In the genomic region with DNA sequence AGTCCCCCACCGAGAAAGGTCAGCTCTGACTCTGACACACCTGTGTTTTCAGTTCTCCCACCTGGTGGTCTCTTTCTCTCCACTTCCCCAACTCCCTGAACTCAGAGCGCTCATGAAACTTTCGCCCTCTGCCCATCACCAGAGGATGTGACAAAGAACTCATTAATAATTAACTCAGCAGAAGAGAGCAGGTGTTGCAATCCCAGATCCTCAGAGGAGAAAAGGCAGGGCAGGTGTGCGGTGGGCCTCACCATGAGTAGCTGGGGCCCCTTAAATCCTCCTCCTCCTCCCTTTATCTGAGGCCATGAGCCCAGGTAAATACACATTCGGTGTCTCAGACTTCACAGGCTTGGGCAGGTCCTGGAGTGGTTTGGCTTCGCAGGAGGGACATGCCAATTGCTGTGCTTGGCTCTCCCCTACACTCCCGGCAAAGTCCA, we compare ENCODE assay signal across 13 cellular contexts. TPM values are rescaled to one million over a fixed set of nuclear protein-coding genes. Genes with fewer than 3 reads are reported as not detected.
DNase-seq lines count a peak whose midpoint lies in the region; ATAC-seq and TF ChIP-seq lines count a peak whose summit lies in the region.
"Had no signal": no experiment of that assay in that cellular context is flagged by ENCODE, and none has a peak within 500 bp of the region (broad histone marks: within the 10 kb centered on the region; RNA-seq: fewer than 3 reads in every experiment).

No MANE protein-coding gene starts in this region.

- POLR2A ChIA-PET in SK-N-SH (lab: Yijun Ruan, JAX): no interaction called here

- H3K9ac ChIP-seq in mammary epithelial cell (ENCODE audit: insufficient read depth, low read length) (peak overlapping the region; percentile 100), SK-N-SH (no peak overlapping the region)

- H3K27ac Mint-ChIP-seq in progenitor cell of endocrine pancreas (peak overlapping the region; percentile 93), immature natural killer cell (no peak overlapping the region)
- H3K27ac Mint-ChIP-seq: activated naive CD4-positive, alpha-beta T cell treated with anti-CD3 and anti-CD28 coated beads, Interleukin-2, amount 50 U/mL, for 24 hours had no signal

- H3K9me3 ChIP-seq in mammary epithelial cell (replicated peaks; ENCODE audit: insufficient read depth, low read length): no peaks in the 10 kb centered on the region
- no peaks in the 10 kb centered on the region for H3K9me3 ChIP-seq in SK-N-SH

- H3K27ac ChIP-seq in mammary epithelial cell (ENCODE audit: insufficient read depth, low read depth, low read length) (peak overlapping the region; percentile 100), SK-N-SH (ENCODE audit: low read depth in 2 of 2, low read length in 1 of 2) (no peak overlapping the region; a peak in 1 of 4 replicates)

- H3K9me2 ChIP-seq in SK-N-SH: no peaks in the 10 kb centered on the region

- H3K27me3 Mint-ChIP-seq in progenitor cell of endocrine pancreas (peaks cover 3% of the 10 kb centered on the region), immature natural killer cell (ENCODE audit: low read depth in 3 of 3) (peaks cover 0 to 5% (median 2%) of the 10 kb centered on the region in 3 donors)
- H3K27me3 Mint-ChIP-seq: activated naive CD4-positive, alpha-beta T cell treated with anti-CD3 and anti-CD28 coated beads, Interleukin-2, amount 50 U/mL, for 24 hours had no signal

- in situ Hi-C loops in mammary epithelial cell (cut with MboI; ENCODE audit: low sequenced_read_pairs in 2 of 2) (no loop called here), G401 (cut with HindIII; ENCODE audit: low sequenced_read_pairs) (no loop called here)

- 14% methylated on average over 7 of the region's 7 CpGs for WGBS in mammary epithelial cell (ENCODE audit: low coverage, missing lambda C conversion rate)
- 75% methylated on average over 6 of the region's 7 CpGs for WGBS in SK-N-SH (ENCODE audit: low lambda C conversion rate)

- CTCF ChIA-PET in mammary epithelial cell (lab: Charles Lee; ENCODE audit: low non-redundant PET): interaction anchor here (0.6 kb wide), 1 partner anchor 45 kb away, joined by 7 read pairs; no protein-coding TSS in a partner anchor
- CTCF ChIA-PET in SK-N-SH (lab: Yijun Ruan, JAX): interaction anchor here (0.9 to 1.5 kb wide), 8 partner anchors 10 to 84 kb away, joined by 3 to 5 read pairs (median 4); no protein-coding TSS in a partner anchor

- H2AFZ ChIP-seq in mammary epithelial cell (ENCODE audit: low read depth, low read length): no peak overlapping the region
- H2AFZ ChIP-seq in SK-N-SH (ENCODE audit: low read depth): no peak overlapping the region

- no peak for TF ChIP-seq EP300 in SK-N-SH (IDR thresholded peaks at IDR 0.05; ENCODE audit: borderline replicate concordance in 1 of 2, low read depth in 1 of 2, low read length in 1 of 2)

- no peaks in the 10 kb centered on the region for H3K36me3 Mint-ChIP-seq in progenitor cell of endocrine pancreas (ENCODE audit: insufficient read depth)
- no peaks in the 10 kb centered on the region for H3K36me3 Mint-ChIP-seq in immature natural killer cell
- H3K36me3 Mint-ChIP-seq: activated naive CD4-positive, alpha-beta T cell treated with anti-CD3 and anti-CD28 coated beads, Interleukin-2, amount 50 U/mL, for 24 hours; stimulated activated naive B cell treated with anti-CD40 and anti-IgM and Interleukin-4, amounts not matched to agents 10 μg/mL and 1 μg/mL and 100 μg/mL, for 72 hours had no signal

- ATAC-seq in GM19043 (IDR thresholded peaks at IDR 0.05; ENCODE audit: low read depth, unreplicated experiment) (peak; percentile 45), HG03135 (IDR thresholded peaks at IDR 0.05; ENCODE audit: unreplicated experiment) (peak; percentile 41)

- H3K36me3 ChIP-seq in mammary epithelial cell (ENCODE audit: insufficient read depth, low read length): peaks cover 17% of the 10 kb centered on the region
- no peaks in the 10 kb centered on the region for H3K36me3 ChIP-seq in SK-N-SH (replicated peaks in 1 of 2; ENCODE audit: control insufficient read depth in 1 of 2, insufficient read depth in 2 of 2, low read length in 1 of 2)

- TF ChIP-seq RAD21 in SK-N-SH (IDR thresholded peaks at IDR 0.05; ENCODE audit: low read length): no peak

- TF ChIP-seq CTCF in mammary epithelial cell (conservative IDR thresholded peaks at IDR 0.05 in 1 of 2, IDR thresholded peaks at IDR 0.05 in 1 of 2; ENCODE audit: extremely low read depth in 1 of 2, insufficient read depth in 1 of 2, low read depth in 1 of 2, low read length in 2 of 2) (no peak), progenitor cell of endocrine pancreas (IDR thresholded peaks at IDR 0.05; ENCODE audit: unreplicated experiment) (no peak), SK-N-SH (IDR thresholded peaks at IDR 0.05) (no peak)

- H3K4me3 ChIP-seq in mammary epithelial cell (replicated peaks in 1 of 3; ENCODE audit: insufficient read depth in 1 of 3, low read depth in 2 of 3, low read length in 3 of 3): peak overlapping the region in 2 of 3 experiments; percentile 25
- no peak overlapping the region for H3K4me3 ChIP-seq in SK-N-SH (ENCODE audit: low read depth in 2 of 2, low read length in 1 of 2)

- H3K4me3 Mint-ChIP-seq in progenitor cell of endocrine pancreas (ENCODE audit: low read depth) (peak overlapping the region; percentile 4), immature natural killer cell (no peak overlapping the region)
- H3K4me3 Mint-ChIP-seq: activated naive CD4-positive, alpha-beta T cell treated with anti-CD3 and anti-CD28 coated beads, Interleukin-2, amount 50 U/mL, for 24 hours; stimulated activated naive B cell treated with anti-CD40 and anti-IgM and Interleukin-4, amounts not matched to agents 10 μg/mL and 1 μg/mL and 100 μg/mL, for 72 hours had no signal

- BruUV-seq in mammary epithelial cell (replicated peaks; lab: Mats Ljungman, UMichigan): no TSS peak

- dilution Hi-C loops in mammary epithelial cell (cut with HindIII; ENCODE audit: low sequenced_read_pairs): loop anchor here (5.0 kb wide), 1 partner anchor 163 kb away; no protein-coding TSS in a partner anchor

- H4K20me1 ChIP-seq in mammary epithelial cell (ENCODE audit: insufficient read depth, low read length) (no peaks in the 10 kb centered on the region), SK-N-SH (ENCODE audit: insufficient read depth) (no peaks in the 10 kb centered on the region)

- H3K4me1 Mint-ChIP-seq in progenitor cell of endocrine pancreas (ENCODE audit: low read depth): peaks cover 42% of the 10 kb centered on the region
- peaks cover 5 to 7% of the 10 kb centered on the region in 2 donors for H3K4me1 Mint-ChIP-seq in immature natural killer cell

- no peaks in the 10 kb centered on the region for H3K9me3 Mint-ChIP-seq in progenitor cell of endocrine pancreas (ENCODE audit: low read depth)
- no peaks in the 10 kb centered on the region for H3K9me3 Mint-ChIP-seq in immature natural killer cell
- H3K9me3 Mint-ChIP-seq: activated naive CD4-positive, alpha-beta T cell treated with anti-CD3 and anti-CD28 coated beads, Interleukin-2, amount 50 U/mL, for 24 hours; stimulated activated naive B cell treated with anti-CD40 and anti-IgM and Interleukin-4, amounts not matched to agents 10 μg/mL and 1 μg/mL and 100 μg/mL, for 72 hours had no signal

- DNase-seq in mammary epithelial cell (peak; percentile 85), progenitor cell of endocrine pancreas (ENCODE audit: low spot score, unreplicated experiment) (peak; percentile 9), immature natural killer cell (no peak), SK-N-SH (no peak), G401 (ENCODE audit: low spot score) (no peak)
- DNase-seq in stimulated activated CD4-positive, alpha-beta T cell treated with anti-CD3 and anti-CD28 coated beads, Interleukin-12 subunit alpha, Interleukin-12 subunit beta, amount 100 ng/mL, for 4 hours: no peak
- DNase-seq: GOT3; NCI-H69; stimulated activated naive B cell treated with anti-CD40 and anti-IgM and Interleukin-4, amounts not matched to agents 10 μg/mL and 1 μg/mL and 100 μg/mL, for 72 hours had no signal

- intact Hi-C loops in mammary epithelial cell (cut with micrococcal nuclease): loop anchor here (5.0 to 10.0 kb wide), 3 partner anchors 153 to 269 kb away; a partner anchor contains a TSS

- H3F3A ChIP-seq in SK-N-SH (replicated peaks; ENCODE audit: insufficient read depth): peaks cover 26% of the 10 kb centered on the region

- H3K27me3 ChIP-seq in mammary epithelial cell (ENCODE audit: insufficient read depth, low read length) (no peaks in the 10 kb centered on the region), SK-N-SH (ENCODE audit: insufficient read depth) (no peaks in the 10 kb centered on the region)

- H3K4me2 ChIP-seq in mammary epithelial cell (ENCODE audit: insufficient read depth, low read depth, low read length) (peak overlapping the region; percentile 76), SK-N-SH (no peak overlapping the region)

- H3K4me1 ChIP-seq in mammary epithelial cell (ENCODE audit: insufficient read depth, low read length) (peaks cover 57% of the 10 kb centered on the region), SK-N-SH (ENCODE audit: control insufficient read depth in 1 of 2, insufficient read depth in 2 of 2, low read depth in 1 of 2, low read length in 1 of 2) (peaks cover 33 to 39% of the 10 kb centered on the region in 2 experiments)

- H3K79me2 ChIP-seq in mammary epithelial cell (ENCODE audit: insufficient read depth, low read length) (peaks cover 72% of the 10 kb centered on the region), SK-N-SH (ENCODE audit: insufficient read depth) (no peaks in the 10 kb centered on the region)

RNA-seq across cellular contexts. Expression of a gene that starts 1.7 kb away (rescaled TPM):
- total RNA-seq in mammary epithelial cell: 1,000 to 10,000 TPM in 1 of 2 donors, 100 to 1,000 TPM in 1; 920 to 2,749 TPM
- 1,283 TPM for polyA plus RNA-seq in mammary epithelial cell
- polyA minus RNA-seq in mammary epithelial cell: 1,625 TPM
- 10.7 and 12.5 TPM in 2 replicates for total RNA-seq in progenitor cell of endocrine pancreas
- polyA plus RNA-seq in immature natural killer cell: 1 to 10 TPM in 1 of 3 donors, under 1 TPM in 1, not detected in 1; 0.58 to 1.6 TPM
- polyA plus RNA-seq in SK-N-SH (2012; rRNA removed): 14.1 and 18.0 TPM in 2 replicates
- polyA plus RNA-seq in SK-N-SH (2012; cell fraction: cytosol; rRNA removed): 7.1 and 13.4 TPM in 2 replicates
- 24.8 and 31.3 TPM in 2 replicates for polyA plus RNA-seq in SK-N-SH (2012; cell fraction: nucleus; rRNA removed)
- total RNA-seq in G401 (2014; rRNA removed; shearing (Covaris generic)): not detected in 2 replicates

RNA-seq across cellular contexts. Expression of a gene that starts 21.3 kb away (rescaled TPM):
- total RNA-seq in mammary epithelial cell: 10 to 100 TPM in 1 of 2 donors, 1 to 10 TPM in 1; 8.2 to 35.9 TPM
- 20.8 TPM for polyA plus RNA-seq in mammary epithelial cell
- not detected for polyA minus RNA-seq in mammary epithelial cell
- total RNA-seq in progenitor cell of endocrine pancreas: 0.60 and 0.79 TPM in 2 replicates
- polyA plus RNA-seq in immature natural killer cell: 1 to 10 TPM in 1 of 3 donors, under 1 TPM in 1, not detected in 1; 0.59 to 3.1 TPM
- polyA plus RNA-seq in SK-N-SH (2012; rRNA removed): 32.5 and 43.2 TPM in 2 replicates
- 34.0 and 38.5 TPM in 2 replicates for polyA plus RNA-seq in SK-N-SH (2012; cell fraction: cytosol; rRNA removed)
- 12.1 and 24.4 TPM in 2 replicates for polyA plus RNA-seq in SK-N-SH (2012; cell fraction: nucleus; rRNA removed)
- not detected in 2 replicates for total RNA-seq in G401 (2014; rRNA removed; shearing (Covaris generic))

RNA-seq across cellular contexts. Expression of a gene that starts 50.7 kb away (rescaled TPM):
- not detected for total RNA-seq in mammary epithelial cell
- polyA plus RNA-seq in mammary epithelial cell: 0.65 TPM
- not detected for polyA minus RNA-seq in mammary epithelial cell
- total RNA-seq in progenitor cell of endocrine pancreas: not detected in 2 replicates
- polyA plus RNA-seq in immature natural killer cell: not detected
- 0.23 and 0.37 TPM in 2 replicates for polyA plus RNA-seq in SK-N-SH (2012; rRNA removed)
- polyA plus RNA-seq in SK-N-SH (2012; cell fraction: cytosol; rRNA removed): 0.24 and 0.26 TPM in 2 replicates
- 0.08 and 0.14 TPM in 2 replicates for polyA plus RNA-seq in SK-N-SH (2012; cell fraction: nucleus; rRNA removed)
- not detected in 2 replicates for total RNA-seq in G401 (2014; rRNA removed; shearing (Covaris generic))
- total RNA-seq: skeletal muscle tissue had no signal

Comparison
In these comparisons a context has a peak if more than half of its experiments do, and no peak if none do; other contexts are left out.
1. DNase-seq: peak in mammary epithelial cell (single experiment) and progenitor cell of endocrine pancreas (single experiment); none in immature natural killer cell (0 of 3), SK-N-SH (single experiment), G401 (single experiment) and stimulated activated CD4-positive, alpha-beta T cell treated with anti-CD3 and anti-CD28 coated beads, Interleukin-12 subunit alpha, Interleukin-12 subunit beta, amount 100 ng/mL, for 4 hours (single experiment).
2. H3K4me3 ChIP-seq: peak in mammary epithelial cell (2 of 3); none in SK-N-SH (0 of 2).
3. RNA of a gene that starts 1.7 kb away (total RNA-seq): 920 to 2,749 TPM in mammary epithelial cell; 10.7 to 12.5 TPM in progenitor cell of endocrine pancreas and not detected in G401; every median in the first group is over 10 times any median in the second.